2 cellular contexts compared by ENCODE assay signal in the genomic region with DNA sequence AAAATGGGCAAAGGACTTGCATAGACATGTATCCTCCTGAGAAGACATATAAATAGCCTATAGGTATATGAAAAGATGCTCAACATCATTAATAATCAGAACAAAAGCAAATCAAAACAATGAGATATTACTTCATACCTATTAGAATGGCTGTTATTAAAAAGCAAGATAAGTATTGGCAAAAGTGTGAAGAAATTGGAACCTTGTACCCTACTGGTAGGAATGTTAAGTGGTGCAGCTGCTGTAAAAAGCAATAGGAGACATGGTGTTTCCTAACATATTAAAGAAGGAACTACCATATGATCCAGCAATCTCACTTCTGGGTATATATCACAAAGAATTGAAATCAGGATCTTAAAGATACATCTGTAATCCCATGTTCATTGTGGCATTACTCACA.
TF ChIP-seq lines count a peak whose summit lies in the region.

No MANE protein-coding gene starts in this region.

TF ChIP-seq in Ishikawa, 13 proteins besides CTCF, POLR2A, EP300 and RAD21 (continued from another document):
- TF ChIP-seq EGR1 (IDR thresholded peaks at IDR 0.05), result no peak

TF ChIP-seq in H1, 55 proteins besides CTCF, POLR2A, EP300 and RAD21:
- TF ChIP-seq ASH2L (IDR thresholded peaks at IDR 0.05; ENCODE audit: low read length) (no peak), TEAD4 (IDR thresholded peaks at IDR 0.05; ENCODE audit: low read depth, low read length) (peak; percentile 83)
